1 cellular context compared by ENCODE assay signal in the genomic region with DNA sequence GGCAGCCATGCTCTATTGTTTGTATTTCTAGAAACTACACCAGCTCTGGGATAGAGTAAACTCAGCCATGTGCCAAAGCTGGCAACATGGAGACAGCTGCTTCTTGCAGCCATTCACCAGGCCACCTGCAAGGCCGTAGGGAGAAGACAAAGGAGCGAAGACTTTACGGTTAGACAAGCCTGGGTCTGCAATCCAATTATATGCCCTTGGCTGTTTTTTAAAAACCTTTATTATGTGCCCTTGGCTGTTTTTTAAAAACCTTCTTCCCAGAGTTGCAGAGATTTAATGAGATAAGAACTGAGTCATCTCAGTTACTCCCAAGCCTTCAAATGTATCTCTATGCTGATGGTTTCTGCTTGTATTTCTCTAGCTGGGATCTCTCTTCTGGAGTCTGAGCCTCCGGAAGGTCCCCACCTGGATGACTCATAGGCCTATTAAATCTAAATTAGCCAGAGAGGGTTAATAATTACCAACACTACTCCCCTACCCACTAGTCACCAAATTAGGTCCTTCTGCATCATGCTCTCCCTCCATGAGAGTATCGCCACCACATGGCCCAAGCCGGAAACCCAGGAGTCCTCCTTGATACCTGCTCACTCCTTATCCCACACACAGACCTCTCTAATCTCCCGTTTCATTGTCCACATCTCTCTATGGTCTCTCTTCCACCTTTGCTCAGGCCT.
TF ChIP-seq lines count a peak whose summit lies in the region.

No MANE protein-coding gene starts in this region.

TF ChIP-seq in GM23338, 12 proteins besides CTCF, POLR2A, EP300 and RAD21 (continued from another document):
- TF ChIP-seq, protein P1, sequence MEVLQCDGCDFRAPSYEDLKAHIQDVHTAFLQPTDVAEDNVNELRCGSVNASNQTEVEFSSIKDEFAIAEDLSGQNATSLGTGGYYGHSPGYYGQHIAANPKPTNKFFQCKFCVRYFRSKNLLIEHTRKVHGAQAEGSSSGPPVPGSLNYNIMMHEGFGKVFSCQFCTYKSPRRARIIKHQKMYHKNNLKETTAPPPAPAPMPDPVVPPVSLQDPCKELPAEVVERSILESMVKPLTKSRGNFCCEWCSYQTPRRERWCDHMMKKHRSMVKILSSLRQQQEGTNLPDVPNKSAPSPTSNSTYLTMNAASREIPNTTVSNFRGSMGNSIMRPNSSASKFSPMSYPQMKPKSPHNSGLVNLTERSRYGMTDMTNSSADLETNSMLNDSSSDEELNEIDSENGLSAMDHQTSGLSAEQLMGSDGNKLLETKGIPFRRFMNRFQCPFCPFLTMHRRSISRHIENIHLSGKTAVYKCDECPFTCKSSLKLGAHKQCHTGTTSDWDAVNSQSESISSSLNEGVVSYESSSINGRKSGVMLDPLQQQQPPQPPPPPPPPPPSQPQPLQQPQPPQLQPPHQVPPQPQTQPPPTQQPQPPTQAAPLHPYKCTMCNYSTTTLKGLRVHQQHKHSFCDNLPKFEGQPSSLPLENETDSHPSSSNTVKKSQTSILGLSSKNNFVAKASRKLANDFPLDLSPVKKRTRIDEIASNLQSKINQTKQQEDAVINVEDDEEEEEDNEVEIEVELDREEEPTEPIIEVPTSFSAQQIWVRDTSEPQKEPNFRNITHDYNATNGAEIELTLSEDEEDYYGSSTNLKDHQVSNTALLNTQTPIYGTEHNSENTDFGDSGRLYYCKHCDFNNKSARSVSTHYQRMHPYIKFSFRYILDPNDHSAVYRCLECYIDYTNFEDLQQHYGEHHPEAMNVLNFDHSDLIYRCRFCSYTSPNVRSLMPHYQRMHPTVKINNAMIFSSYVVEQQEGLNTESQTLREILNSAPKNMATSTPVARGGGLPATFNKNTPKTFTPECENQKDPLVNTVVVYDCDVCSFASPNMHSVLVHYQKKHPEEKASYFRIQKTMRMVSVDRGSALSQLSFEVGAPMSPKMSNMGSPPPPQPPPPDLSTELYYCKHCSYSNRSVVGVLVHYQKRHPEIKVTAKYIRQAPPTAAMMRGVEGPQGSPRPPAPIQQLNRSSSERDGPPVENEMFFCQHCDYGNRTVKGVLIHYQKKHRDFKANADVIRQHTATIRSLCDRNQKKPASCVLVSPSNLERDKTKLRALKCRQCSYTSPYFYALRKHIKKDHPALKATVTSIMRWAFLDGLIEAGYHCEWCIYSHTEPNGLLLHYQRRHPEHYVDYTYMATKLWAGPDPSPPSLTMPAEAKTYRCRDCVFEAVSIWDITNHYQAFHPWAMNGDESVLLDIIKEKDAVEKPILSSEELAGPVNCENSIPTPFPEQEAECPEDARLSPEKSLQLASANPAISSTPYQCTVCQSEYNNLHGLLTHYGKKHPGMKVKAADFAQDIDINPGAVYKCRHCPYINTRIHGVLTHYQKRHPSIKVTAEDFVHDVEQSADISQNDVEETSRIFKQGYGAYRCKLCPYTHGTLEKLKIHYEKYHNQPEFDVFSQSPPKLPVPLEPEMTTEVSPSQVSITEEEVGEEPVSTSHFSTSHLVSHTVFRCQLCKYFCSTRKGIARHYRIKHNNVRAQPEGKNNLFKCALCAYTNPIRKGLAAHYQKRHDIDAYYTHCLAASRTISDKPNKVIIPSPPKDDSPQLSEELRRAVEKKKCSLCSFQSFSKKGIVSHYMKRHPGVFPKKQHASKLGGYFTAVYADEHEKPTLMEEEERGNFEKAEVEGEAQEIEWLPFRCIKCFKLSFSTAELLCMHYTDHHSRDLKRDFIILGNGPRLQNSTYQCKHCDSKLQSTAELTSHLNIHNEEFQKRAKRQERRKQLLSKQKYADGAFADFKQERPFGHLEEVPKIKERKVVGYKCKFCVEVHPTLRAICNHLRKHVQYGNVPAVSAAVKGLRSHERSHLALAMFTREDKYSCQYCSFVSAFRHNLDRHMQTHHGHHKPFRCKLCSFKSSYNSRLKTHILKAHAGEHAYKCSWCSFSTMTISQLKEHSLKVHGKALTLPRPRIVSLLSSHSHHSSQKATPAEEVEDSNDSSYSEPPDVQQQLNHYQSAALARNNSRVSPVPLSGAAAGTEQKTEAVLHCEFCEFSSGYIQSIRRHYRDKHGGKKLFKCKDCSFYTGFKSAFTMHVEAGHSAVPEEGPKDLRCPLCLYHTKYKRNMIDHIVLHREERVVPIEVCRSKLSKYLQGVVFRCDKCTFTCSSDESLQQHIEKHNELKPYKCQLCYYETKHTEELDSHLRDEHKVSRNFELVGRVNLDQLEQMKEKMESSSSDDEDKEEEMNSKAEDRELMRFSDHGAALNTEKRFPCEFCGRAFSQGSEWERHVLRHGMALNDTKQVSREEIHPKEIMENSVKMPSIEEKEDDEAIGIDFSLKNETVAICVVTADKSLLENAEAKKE (CRISPR knock-in tag; IDR thresholded peaks at IDR 0.05): no peak
- no peak for TF ChIP-seq NANOG (IDR thresholded peaks at IDR 0.05; ENCODE audit: borderline replicate concordance)
TF ChIP-seq in GM23338: peak in this region for 0.
